1 cellular context compared by ENCODE assay signal in genomic region chr2:69741281-69742169, GRCh38.
TF ChIP-seq lines count a peak whose summit lies in the region.

Gene ANXA4 (plus strand): TSS chr2:69742134. CDS start chr2:69781566, 39,432 bp downstream.

TF ChIP-seq in HepG2, 621 proteins besides CTCF, POLR2A, EP300 and RAD21 (continued from another document and continues in another):
- TF ChIP-seq, protein P1, sequence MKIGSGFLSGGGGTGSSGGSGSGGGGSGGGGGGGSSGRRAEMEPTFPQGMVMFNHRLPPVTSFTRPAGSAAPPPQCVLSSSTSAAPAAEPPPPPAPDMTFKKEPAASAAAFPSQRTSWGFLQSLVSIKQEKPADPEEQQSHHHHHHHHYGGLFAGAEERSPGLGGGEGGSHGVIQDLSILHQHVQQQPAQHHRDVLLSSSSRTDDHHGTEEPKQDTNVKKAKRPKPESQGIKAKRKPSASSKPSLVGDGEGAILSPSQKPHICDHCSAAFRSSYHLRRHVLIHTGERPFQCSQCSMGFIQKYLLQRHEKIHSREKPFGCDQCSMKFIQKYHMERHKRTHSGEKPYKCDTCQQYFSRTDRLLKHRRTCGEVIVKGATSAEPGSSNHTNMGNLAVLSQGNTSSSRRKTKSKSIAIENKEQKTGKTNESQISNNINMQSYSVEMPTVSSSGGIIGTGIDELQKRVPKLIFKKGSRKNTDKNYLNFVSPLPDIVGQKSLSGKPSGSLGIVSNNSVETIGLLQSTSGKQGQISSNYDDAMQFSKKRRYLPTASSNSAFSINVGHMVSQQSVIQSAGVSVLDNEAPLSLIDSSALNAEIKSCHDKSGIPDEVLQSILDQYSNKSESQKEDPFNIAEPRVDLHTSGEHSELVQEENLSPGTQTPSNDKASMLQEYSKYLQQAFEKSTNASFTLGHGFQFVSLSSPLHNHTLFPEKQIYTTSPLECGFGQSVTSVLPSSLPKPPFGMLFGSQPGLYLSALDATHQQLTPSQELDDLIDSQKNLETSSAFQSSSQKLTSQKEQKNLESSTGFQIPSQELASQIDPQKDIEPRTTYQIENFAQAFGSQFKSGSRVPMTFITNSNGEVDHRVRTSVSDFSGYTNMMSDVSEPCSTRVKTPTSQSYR (CRISPR knock-in tag; IDR thresholded peaks at IDR 0.05; ENCODE audit: borderline replicate concordance) = peak; percentile 49; the same call in 1 of the 2 replicates
- TF ChIP-seq SNAPC5 (CRISPR knock-in tag; IDR thresholded peaks at IDR 0.05; ENCODE audit: borderline replicate concordance) (peak; percentile 34; the same call in 1 of the 2 replicates), ZBTB7A (CRISPR knock-in tag; IDR thresholded peaks at IDR 0.05) (peak; percentile 96), TFDP1 (CRISPR knock-in tag; IDR thresholded peaks at IDR 0.05; ENCODE audit: borderline replicate concordance) (peak; percentile 73; the same call in 1 of the 2 replicates), JUNB (CRISPR knock-in tag; IDR thresholded peaks at IDR 0.05; ENCODE audit: borderline replicate concordance) (no peak), ZNF720 (CRISPR knock-in tag; IDR thresholded peaks at IDR 0.05) (no peak), ZNF709 (CRISPR knock-in tag; IDR thresholded peaks at IDR 0.05) (peak; percentile 96; the same call in 1 of the 2 replicates), DNMT3B (CRISPR knock-in tag; conservative IDR thresholded peaks at IDR 0.05) (no peak; the same call in 1 of the 2 replicates), NFE2L1 (CRISPR knock-in tag; IDR thresholded peaks at IDR 0.05; ENCODE audit: borderline replicate concordance) (peak; percentile 35; the same call in 1 of the 2 replicates), REL (CRISPR knock-in tag; conservative IDR thresholded peaks at IDR 0.05) (no peak), ZFYVE20 (CRISPR knock-in tag; IDR thresholded peaks at IDR 0.05; ENCODE audit: borderline replicate concordance, low read depth) (no peak), FOSL1 (CRISPR knock-in tag; IDR thresholded peaks at IDR 0.05; ENCODE audit: borderline replicate concordance) (peak; percentile 6; the same call in 1 of the 2 replicates), ZNF768 (CRISPR knock-in tag; IDR thresholded peaks at IDR 0.05) (peak; percentile 52), E2F5 (CRISPR knock-in tag; conservative IDR thresholded peaks at IDR 0.05) (peak; percentile 72), CHD4 (IDR thresholded peaks at IDR 0.05; ENCODE audit: borderline replicate concordance, low read length) (no peak), ZNF512 (CRISPR knock-in tag; IDR thresholded peaks at IDR 0.05) (0 out of 2 replicates have a peak, but pooled peaks have one; percentile 74), ZBTB20 (CRISPR knock-in tag; IDR thresholded peaks at IDR 0.05; ENCODE audit: borderline replicate concordance, low read depth) (peak; percentile 20; the same call in 1 of the 2 replicates), ZZZ3 (CRISPR knock-in tag; IDR thresholded peaks at IDR 0.05; ENCODE audit: borderline replicate concordance) (0 out of 2 replicates have a peak, but pooled peaks have one; percentile 48), KLF13 (CRISPR knock-in tag; IDR thresholded peaks at IDR 0.05) (peak; percentile 18; the same call in 1 of the 2 replicates), ZNF12 (CRISPR knock-in tag; IDR thresholded peaks at IDR 0.05) (peak; percentile 4; the same call in 1 of the 2 replicates), IKZF1 (IDR thresholded peaks at IDR 0.05) (no peak)
- TF ChIP-seq, protein P2, sequence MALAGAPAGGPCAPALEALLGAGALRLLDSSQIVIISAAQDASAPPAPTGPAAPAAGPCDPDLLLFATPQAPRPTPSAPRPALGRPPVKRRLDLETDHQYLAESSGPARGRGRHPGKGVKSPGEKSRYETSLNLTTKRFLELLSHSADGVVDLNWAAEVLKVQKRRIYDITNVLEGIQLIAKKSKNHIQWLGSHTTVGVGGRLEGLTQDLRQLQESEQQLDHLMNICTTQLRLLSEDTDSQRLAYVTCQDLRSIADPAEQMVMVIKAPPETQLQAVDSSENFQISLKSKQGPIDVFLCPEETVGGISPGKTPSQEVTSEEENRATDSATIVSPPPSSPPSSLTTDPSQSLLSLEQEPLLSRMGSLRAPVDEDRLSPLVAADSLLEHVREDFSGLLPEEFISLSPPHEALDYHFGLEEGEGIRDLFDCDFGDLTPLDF (CRISPR knock-in tag; IDR thresholded peaks at IDR 0.05) = peak; percentile 73
- TF ChIP-seq, protein P3, sequence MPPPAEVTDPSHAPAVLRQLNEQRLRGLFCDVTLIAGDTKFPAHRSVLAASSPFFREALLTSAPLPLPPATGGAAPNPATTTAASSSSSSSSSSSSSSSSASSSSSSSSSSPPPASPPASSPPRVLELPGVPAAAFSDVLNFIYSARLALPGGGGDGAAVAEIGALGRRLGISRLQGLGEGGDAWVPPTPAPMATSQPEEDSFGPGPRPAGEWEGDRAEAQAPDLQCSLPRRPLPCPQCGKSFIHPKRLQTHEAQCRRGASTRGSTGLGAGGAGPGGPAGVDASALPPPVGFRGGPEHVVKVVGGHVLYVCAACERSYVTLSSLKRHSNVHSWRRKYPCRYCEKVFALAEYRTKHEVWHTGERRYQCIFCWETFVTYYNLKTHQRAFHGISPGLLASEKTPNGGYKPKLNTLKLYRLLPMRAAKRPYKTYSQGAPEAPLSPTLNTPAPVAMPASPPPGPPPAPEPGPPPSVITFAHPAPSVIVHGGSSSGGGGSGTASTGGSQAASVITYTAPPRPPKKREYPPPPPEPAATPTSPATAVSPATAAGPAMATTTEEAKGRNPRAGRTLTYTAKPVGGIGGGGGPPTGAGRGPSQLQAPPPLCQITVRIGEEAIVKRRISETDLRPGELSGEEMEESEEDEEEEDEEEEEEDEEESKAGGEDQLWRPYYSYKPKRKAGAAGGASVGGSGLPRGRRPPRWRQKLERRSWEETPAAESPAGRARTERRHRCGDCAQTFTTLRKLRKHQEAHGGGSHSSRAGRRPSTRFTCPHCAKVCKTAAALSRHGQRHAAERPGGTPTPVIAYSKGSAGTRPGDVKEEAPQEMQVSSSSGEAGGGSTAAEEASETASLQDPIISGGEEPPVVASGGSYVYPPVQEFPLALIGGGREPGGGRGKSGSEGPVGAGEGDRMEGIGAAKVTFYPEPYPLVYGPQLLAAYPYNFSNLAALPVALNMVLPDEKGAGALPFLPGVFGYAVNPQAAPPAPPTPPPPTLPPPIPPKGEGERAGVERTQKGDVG (CRISPR knock-in tag; IDR thresholded peaks at IDR 0.05; ENCODE audit: borderline replicate concordance) = peak; percentile 68; the same call in 1 of the 2 replicates
- TF ChIP-seq, protein P4, sequence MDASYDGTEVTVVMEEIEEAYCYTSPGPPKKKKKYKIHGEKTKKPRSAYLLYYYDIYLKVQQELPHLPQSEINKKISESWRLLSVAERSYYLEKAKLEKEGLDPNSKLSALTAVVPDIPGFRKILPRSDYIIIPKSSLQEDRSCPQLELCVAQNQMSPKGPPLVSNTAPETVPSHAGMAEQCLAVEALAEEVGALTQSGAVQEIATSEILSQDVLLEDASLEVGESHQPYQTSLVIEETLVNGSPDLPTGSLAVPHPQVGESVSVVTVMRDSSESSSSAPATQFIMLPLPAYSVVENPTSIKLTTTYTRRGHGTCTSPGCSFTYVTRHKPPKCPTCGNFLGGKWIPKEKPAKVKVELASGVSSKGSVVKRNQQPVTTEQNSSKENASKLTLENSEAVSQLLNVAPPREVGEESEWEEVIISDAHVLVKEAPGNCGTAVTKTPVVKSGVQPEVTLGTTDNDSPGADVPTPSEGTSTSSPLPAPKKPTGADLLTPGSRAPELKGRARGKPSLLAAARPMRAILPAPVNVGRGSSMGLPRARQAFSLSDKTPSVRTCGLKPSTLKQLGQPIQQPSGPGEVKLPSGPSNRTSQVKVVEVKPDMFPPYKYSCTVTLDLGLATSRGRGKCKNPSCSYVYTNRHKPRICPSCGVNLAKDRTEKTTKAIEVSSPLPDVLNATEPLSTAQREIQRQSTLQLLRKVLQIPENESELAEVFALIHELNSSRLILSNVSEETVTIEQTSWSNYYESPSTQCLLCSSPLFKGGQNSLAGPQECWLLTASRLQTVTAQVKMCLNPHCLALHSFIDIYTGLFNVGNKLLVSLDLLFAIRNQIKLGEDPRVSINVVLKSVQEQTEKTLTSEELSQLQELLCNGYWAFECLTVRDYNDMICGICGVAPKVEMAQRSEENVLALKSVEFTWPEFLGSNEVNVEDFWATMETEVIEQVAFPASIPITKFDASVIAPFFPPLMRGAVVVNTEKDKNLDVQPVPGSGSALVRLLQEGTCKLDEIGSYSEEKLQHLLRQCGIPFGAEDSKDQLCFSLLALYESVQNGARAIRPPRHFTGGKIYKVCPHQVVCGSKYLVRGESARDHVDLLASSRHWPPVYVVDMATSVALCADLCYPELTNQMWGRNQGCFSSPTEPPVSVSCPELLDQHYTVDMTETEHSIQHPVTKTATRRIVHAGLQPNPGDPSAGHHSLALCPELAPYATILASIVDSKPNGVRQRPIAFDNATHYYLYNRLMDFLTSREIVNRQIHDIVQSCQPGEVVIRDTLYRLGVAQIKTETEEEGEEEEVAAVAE (CRISPR knock-in tag; IDR thresholded peaks at IDR 0.05; ENCODE audit: borderline replicate concordance) = peak; percentile 18; the same call in 1 of the 2 replicates
- TF ChIP-seq, protein P5, sequence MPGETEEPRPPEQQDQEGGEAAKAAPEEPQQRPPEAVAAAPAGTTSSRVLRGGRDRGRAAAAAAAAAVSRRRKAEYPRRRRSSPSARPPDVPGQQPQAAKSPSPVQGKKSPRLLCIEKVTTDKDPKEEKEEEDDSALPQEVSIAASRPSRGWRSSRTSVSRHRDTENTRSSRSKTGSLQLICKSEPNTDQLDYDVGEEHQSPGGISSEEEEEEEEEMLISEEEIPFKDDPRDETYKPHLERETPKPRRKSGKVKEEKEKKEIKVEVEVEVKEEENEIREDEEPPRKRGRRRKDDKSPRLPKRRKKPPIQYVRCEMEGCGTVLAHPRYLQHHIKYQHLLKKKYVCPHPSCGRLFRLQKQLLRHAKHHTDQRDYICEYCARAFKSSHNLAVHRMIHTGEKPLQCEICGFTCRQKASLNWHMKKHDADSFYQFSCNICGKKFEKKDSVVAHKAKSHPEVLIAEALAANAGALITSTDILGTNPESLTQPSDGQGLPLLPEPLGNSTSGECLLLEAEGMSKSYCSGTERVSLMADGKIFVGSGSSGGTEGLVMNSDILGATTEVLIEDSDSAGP (CRISPR knock-in tag; IDR thresholded peaks at IDR 0.05; ENCODE audit: borderline replicate concordance) = peak; percentile 97; the same call in 1 of the 2 replicates
